21 cellular contexts compared by ENCODE assay signal in the genomic region with DNA sequence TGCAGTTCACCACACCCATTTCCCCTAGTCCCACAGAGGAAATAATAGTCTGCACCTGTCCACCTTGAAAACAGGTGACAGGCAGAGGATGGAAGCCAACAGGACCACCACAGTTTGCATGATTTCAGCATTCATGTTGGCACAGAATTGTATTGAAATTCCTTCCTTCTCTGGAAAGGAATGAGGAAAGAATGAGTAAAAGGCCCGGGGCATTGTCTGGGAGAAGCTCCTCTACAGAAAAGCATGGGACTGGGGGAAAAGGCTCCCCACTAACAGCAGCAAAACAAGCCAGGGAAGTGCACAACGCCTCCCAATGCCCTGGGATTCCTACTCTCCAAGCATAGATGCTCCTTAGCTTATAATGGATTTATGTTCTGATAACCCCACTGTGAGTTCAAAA.
"Had no signal": no experiment of that assay in that cellular context is flagged by ENCODE, and none has a peak within 500 bp of the region (broad histone marks: within the 10 kb centered on the region; RNA-seq: fewer than 3 reads in every experiment).

No MANE protein-coding gene starts in this region.

- H3K36me3 ChIP-seq: ascending aorta, right lobe of liver, tibial artery, WERI-Rb-1 had no signal

- H3K36me3 Mint-ChIP-seq: naive B cell had no signal

- ATAC-seq: activated CD8-positive, alpha-beta memory T cell treated with anti-CD3 and anti-CD28 coated beads, Interleukin-2, amount 10 ng/mL, durations not matched to agents 7 days and 5 days; activated CD8-positive, alpha-beta T cell treated with anti-CD3 and anti-CD28 coated beads for 36 hours; mucosa of descending colon; right lobe of liver; stimulated activated naive CD8-positive, alpha-beta T cell treated with anti-CD3 and anti-CD28 coated beads, Interleukin-15, amount 100 ng/mL, for 72 hours had no signal

- DNase-seq: activated CD4-positive, alpha-beta T cell treated with anti-CD3 and anti-CD28 coated beads, Interleukin-2, amount 10 ng/mL, durations not matched to agents 7 days and 5 days; activated CD4-positive, CD25-positive, alpha-beta regulatory T cell treated with anti-CD3 and anti-CD28 coated beads, Interleukin-2, amount 50 U/mL, for 72 hours; activated CD8-positive, alpha-beta memory T cell treated with anti-CD3 and anti-CD28 coated beads, Interleukin-2, amount 10 ng/mL, durations not matched to agents 7 days and 5 days; activated CD8-positive, alpha-beta T cell treated with anti-CD3 and anti-CD28 coated beads for 36 hours; activated gamma-delta T cell; activated T-cell treated with anti-CD3 and anti-CD28 coated beads for 4 hours; central memory CD4-positive, alpha-beta T cell; mucosa of descending colon; naive B cell; occipital lobe; right lobe of liver; stimulated activated CD4-positive, alpha-beta T cell treated with anti-CD3 and anti-CD28 coated beads, Interleukin-1b, Interleukin-23, amount 100 ng/mL, for 48 hours; stimulated activated naive CD8-positive, alpha-beta T cell treated with anti-CD3 and anti-CD28 coated beads, Interleukin-15, amount 100 ng/mL, for 72 hours; T-helper 1 cell; tibial artery; WERI-Rb-1 had no signal

- H3K9me3 ChIP-seq: ascending aorta, mucosa of descending colon, right lobe of liver, tibial artery had no signal

- H3K27ac Mint-ChIP-seq: activated CD4-positive, alpha-beta T cell treated with anti-CD3 and anti-CD28 coated beads, Interleukin-2, amount 10 ng/mL, durations not matched to agents 7 days and 5 days; activated CD8-positive, alpha-beta memory T cell treated with anti-CD3 and anti-CD28 coated beads, Interleukin-2, amount 10 ng/mL, durations not matched to agents 7 days and 5 days; activated CD8-positive, alpha-beta T cell treated with anti-CD3 and anti-CD28 coated beads for 36 hours; activated naive CD4-positive, alpha-beta T cell treated with anti-CD3 and anti-CD28 coated beads, Interleukin-2, amount 50 U/mL, for 24 hours; activated T-helper 1 cell treated with anti-CD3 and anti-CD28 coated beads, Interleukin-12 subunit alpha, Interleukin-12 subunit beta, Interleukin-2, Interleukin-4 antibody, amounts not matched to agents 30 ng/mL and 10 ng/mL and 1 ng/mL, durations not matched to agents 14 hours and 24 hours and 36 hours; naive B cell; stimulated activated naive CD8-positive, alpha-beta T cell treated with anti-CD3 and anti-CD28 coated beads, Interleukin-15, amount 100 ng/mL, for 72 hours had no signal

- H3K27ac ChIP-seq: ascending aorta, hepatocyte, right lobe of liver, skin epidermis, tibial artery, WERI-Rb-1 had no signal

- H3K79me2 ChIP-seq: hepatocyte had no signal

- H3K4me3 ChIP-seq: ascending aorta, hepatocyte, mucosa of descending colon, right lobe of liver, skin epidermis, tibial artery had no signal

- H3K9me3 Mint-ChIP-seq: activated CD4-positive, alpha-beta T cell treated with anti-CD3 and anti-CD28 coated beads, Interleukin-2, amount 10 ng/mL, durations not matched to agents 7 days and 5 days; activated CD8-positive, alpha-beta T cell treated with anti-CD3 and anti-CD28 coated beads for 36 hours; activated naive CD4-positive, alpha-beta T cell treated with anti-CD3 and anti-CD28 coated beads, Interleukin-2, amount 50 U/mL, for 24 hours; activated T-helper 1 cell treated with anti-CD3 and anti-CD28 coated beads, Interleukin-12 subunit alpha, Interleukin-12 subunit beta, Interleukin-2, Interleukin-4 antibody, amounts not matched to agents 30 ng/mL and 10 ng/mL and 1 ng/mL, durations not matched to agents 14 hours and 24 hours and 36 hours; naive B cell; stimulated activated naive CD8-positive, alpha-beta T cell treated with anti-CD3 and anti-CD28 coated beads, Interleukin-15, amount 100 ng/mL, for 72 hours had no signal

- H3K4me3 Mint-ChIP-seq: activated CD4-positive, alpha-beta T cell treated with anti-CD3 and anti-CD28 coated beads, Interleukin-2, amount 10 ng/mL, durations not matched to agents 7 days and 5 days; activated CD8-positive, alpha-beta memory T cell treated with anti-CD3 and anti-CD28 coated beads, Interleukin-2, amount 10 ng/mL, durations not matched to agents 7 days and 5 days; activated CD8-positive, alpha-beta T cell treated with anti-CD3 and anti-CD28 coated beads for 36 hours; activated naive CD4-positive, alpha-beta T cell treated with anti-CD3 and anti-CD28 coated beads, Interleukin-2, amount 50 U/mL, for 24 hours; activated T-helper 1 cell treated with anti-CD3 and anti-CD28 coated beads, Interleukin-12 subunit alpha, Interleukin-12 subunit beta, Interleukin-2, Interleukin-4 antibody, amounts not matched to agents 30 ng/mL and 10 ng/mL and 1 ng/mL, durations not matched to agents 14 hours and 24 hours and 36 hours; stimulated activated naive CD8-positive, alpha-beta T cell treated with anti-CD3 and anti-CD28 coated beads, Interleukin-15, amount 100 ng/mL, for 72 hours had no signal

- H3K27me3 ChIP-seq: ascending aorta, hepatocyte, right lobe of liver, tibial artery had no signal

- H3K27me3 Mint-ChIP-seq: activated CD4-positive, alpha-beta T cell treated with anti-CD3 and anti-CD28 coated beads, Interleukin-2, amount 10 ng/mL, durations not matched to agents 7 days and 5 days; activated CD8-positive, alpha-beta T cell treated with anti-CD3 and anti-CD28 coated beads for 36 hours; activated naive CD4-positive, alpha-beta T cell treated with anti-CD3 and anti-CD28 coated beads, Interleukin-2, amount 50 U/mL, for 24 hours had no signal

- H3K4me2 ChIP-seq: hepatocyte had no signal

- H2AFZ ChIP-seq: hepatocyte had no signal
